ENCODE assay signal across 1 cellular context in genomic region chr16:67109407-67110135, GRCh38.
TF ChIP-seq lines count a peak whose summit lies in the region.

Gene PHAF1, plus strand, starts transcription at chr16:67109941. Its CDS starts 235 bp downstream, at chr16:67110176.

TF ChIP-seq in HEK293, 187 proteins besides CTCF, POLR2A, EP300 and RAD21 (continued from another document and continues in another):
- no peak for TF ChIP-seq ZNF518A (tag by site-specific recombination; conservative IDR thresholded peaks at IDR 0.05; ENCODE audit: low read depth)
- 0 out of 2 replicates have a peak, but pooled peaks have one; percentile 26 for TF ChIP-seq ZNF398 (tag by site-specific recombination; IDR thresholded peaks at IDR 0.05)
- TF ChIP-seq ZNF473 (tag by site-specific recombination; IDR thresholded peaks at IDR 0.05) = no peak
- TF ChIP-seq MZF1 (tag by site-specific recombination; IDR thresholded peaks at IDR 0.05; ENCODE audit: borderline replicate concordance) = no peak
- no peak for TF ChIP-seq ZNF747 (tag by site-specific recombination; IDR thresholded peaks at IDR 0.05)
- TF ChIP-seq ZNF2 (tag by site-specific recombination; IDR thresholded peaks at IDR 0.05) = peak; percentile 70
- 0 out of 2 replicates have a peak, but pooled peaks have one; percentile 51 for TF ChIP-seq ZXDB (tag by site-specific recombination; IDR thresholded peaks at IDR 0.05)
- TF ChIP-seq ZNF654 (tag by site-specific recombination; IDR thresholded peaks at IDR 0.05; ENCODE audit: low read depth) = no peak
- TF ChIP-seq ZNF791 (tag by site-specific recombination; IDR thresholded peaks at IDR 0.05) = no peak
- TF ChIP-seq WT1 (tag by site-specific recombination; IDR thresholded peaks at IDR 0.05) = 0 out of 2 replicates have a peak, but pooled peaks have one; percentile 26
- no peak for TF ChIP-seq ZNF121 (tag by site-specific recombination; IDR thresholded peaks at IDR 0.05)
- no peak for TF ChIP-seq ZNF211 (tag by site-specific recombination; IDR thresholded peaks at IDR 0.05; ENCODE audit: low read depth)
- TF ChIP-seq ZSCAN5A (tag by site-specific recombination; IDR thresholded peaks at IDR 0.05) = no peak
- peak; percentile 92 for TF ChIP-seq SP3 (tag by site-specific recombination; IDR thresholded peaks at IDR 0.05)
- no peak for TF ChIP-seq HOXC10 (CRISPR knock-in tag; IDR thresholded peaks at IDR 0.05)
- TF ChIP-seq ZNF48 (tag by site-specific recombination; IDR thresholded peaks at IDR 0.05) = no peak
- TF ChIP-seq ZNF10 (tag by site-specific recombination; IDR thresholded peaks at IDR 0.05) = peak; percentile 84
- peak; percentile 95 for TF ChIP-seq ZNF335 (tag by site-specific recombination; conservative IDR thresholded peaks at IDR 0.05)
- no peak for TF ChIP-seq ZNF530 (tag by site-specific recombination; IDR thresholded peaks at IDR 0.05; ENCODE audit: low read depth)
- TF ChIP-seq ZNF223 (tag by site-specific recombination; IDR thresholded peaks at IDR 0.05) = no peak
- TF ChIP-seq ZNF830 (tag by site-specific recombination; IDR thresholded peaks at IDR 0.05; ENCODE audit: low read depth) = no peak
- TF ChIP-seq KLF8 (tag by site-specific recombination; IDR thresholded peaks at IDR 0.05) = peak; percentile 74; the same call in 1 of the 2 replicates
- no peak for TF ChIP-seq BCL11B (tag by site-specific recombination; IDR thresholded peaks at IDR 0.05; ENCODE audit: low read depth)
- no peak for TF ChIP-seq ZNF324 (tag by site-specific recombination; IDR thresholded peaks at IDR 0.05)
- TF ChIP-seq ZBTB26 (tag by site-specific recombination; optimal IDR thresholded peaks at IDR 0.05) = peak; percentile 83
- TF ChIP-seq ZNF19 (tag by site-specific recombination; IDR thresholded peaks at IDR 0.05; ENCODE audit: low read depth) = no peak
- TF ChIP-seq REST (tag by site-specific recombination; IDR thresholded peaks at IDR 0.05) = no peak
- TF ChIP-seq HIC1 (tag by site-specific recombination; IDR thresholded peaks at IDR 0.05) = peak; percentile 82
- TF ChIP-seq ZNF426 (tag by site-specific recombination; IDR thresholded peaks at IDR 0.05) = no peak
- TF ChIP-seq ZNF610 (tag by site-specific recombination; IDR thresholded peaks at IDR 0.05; ENCODE audit: borderline replicate concordance) = 0 out of 2 replicates have a peak, but pooled peaks have one; percentile 16
- no peak for TF ChIP-seq TSHZ1 (tag by site-specific recombination; IDR thresholded peaks at IDR 0.05; ENCODE audit: borderline replicate concordance)
- TF ChIP-seq PATZ1 (tag by site-specific recombination; IDR thresholded peaks at IDR 0.05) = peak; percentile 67
- no peak for TF ChIP-seq ZFP3 (tag by site-specific recombination; IDR thresholded peaks at IDR 0.05; ENCODE audit: low read depth)
- TF ChIP-seq ZNF391 (tag by site-specific recombination; IDR thresholded peaks at IDR 0.05; ENCODE audit: borderline replicate concordance, low read depth) = no peak
- TF ChIP-seq MEIS1 (CRISPR knock-in tag; IDR thresholded peaks at IDR 0.05; ENCODE audit: borderline replicate concordance) = no peak
- no peak for TF ChIP-seq ZNF843 (tag by site-specific recombination; IDR thresholded peaks at IDR 0.05)
